10 cellular contexts compared by ENCODE assay signal in genomic region chr7:100439244-100439643, GRCh38. TPM values are rescaled to one million over a fixed set of nuclear protein-coding genes. Genes with fewer than 3 reads are reported as not detected.
DNase-seq lines count a peak whose midpoint lies in the region; ATAC-seq, FAIRE-seq and TF ChIP-seq lines count a peak whose summit lies in the region.
"Not testable (repeated sequence)": the region's sequence is repeated elsewhere in the genome, so short reads cannot be mapped to it uniquely, and the experiment has no call there.
"Had no signal": no experiment of that assay in that cellular context is flagged by ENCODE, and none has a peak within 500 bp of the region (broad histone marks: within the 10 kb centered on the region; RNA-seq: fewer than 3 reads in every experiment).

No MANE protein-coding gene starts in this region.

- FAIRE-seq in K562 (lab: Jason Lieb, UNC), result not testable (repeated sequence)

- H3K9me3 Mint-ChIP-seq in activated CD8-positive, alpha-beta memory T cell treated with anti-CD3 and anti-CD28 coated beads, Interleukin-2, amount 10 ng/mL, durations not matched to agents 7 days and 5 days (ENCODE audit: low read depth); nephron progenitor cell: not testable (repeated sequence)

- ATAC-seq in activated CD8-positive, alpha-beta memory T cell treated with anti-CD3 and anti-CD28 coated beads, Interleukin-2, amount 10 ng/mL, durations not matched to agents 7 days and 5 days; K562; left lobe of liver: not testable (repeated sequence)

- not testable (repeated sequence) for H3K9me3 ChIP-seq in HEK293 (ENCODE audit: control insufficient read depth, insufficient read depth, low read depth, low read length); K562 (replicated peaks; ENCODE audit: control insufficient read depth, insufficient read depth, low read depth, low read length); sigmoid colon; uterus

- POLR2A ChIA-PET in HEK293 (lab: Yijun Ruan, JAX), result not testable (repeated sequence)
- POLR2A ChIA-PET in K562 (lab: Yijun Ruan, JAX), result interaction anchor here (0.6 to 4.3 kb wide), 4 partner anchors 10 to 339 kb away, joined by 3 to 44 read pairs (median 4); partner anchors contain the start of genes MEPCE and ZCWPW1

- CTCF ChIA-PET in HEK293 (lab: Yijun Ruan, JAX); K562 (lab: Yijun Ruan, JAX; ENCODE audit: low intra/inter-chr PET ratio): not testable (repeated sequence)
- CTCF ChIA-PET in activated CD8-positive, alpha-beta memory T cell treated with anti-CD3 and anti-CD28 coated beads, Interleukin-2, amount 10 ng/mL, durations not matched to agents 7 days and 5 days (lab: Charles Lee), result interaction anchor here (1.4 kb wide), 1 partner anchor 24 kb away, joined by 3 read pairs; no protein-coding TSS in a partner anchor

- H3K4me1 Mint-ChIP-seq in activated CD8-positive, alpha-beta memory T cell treated with anti-CD3 and anti-CD28 coated beads, Interleukin-2, amount 10 ng/mL, durations not matched to agents 7 days and 5 days, result peaks cover 14% of the 10 kb centered on the region
- peaks cover 30% of the 10 kb centered on the region for H3K4me1 Mint-ChIP-seq in nephron progenitor cell

- H4K20me1 ChIP-seq in K562 (replicated peaks; ENCODE audit: control insufficient read depth, insufficient read depth, low read length), result not testable (repeated sequence)

- TF ChIP-seq EP300 in K562 (IDR thresholded peaks at IDR 0.05; ENCODE audit: low read length); sigmoid colon (IDR thresholded peaks at IDR 0.05): not testable (repeated sequence)

- H3K36me3 Mint-ChIP-seq in activated CD8-positive, alpha-beta memory T cell treated with anti-CD3 and anti-CD28 coated beads, Interleukin-2, amount 10 ng/mL, durations not matched to agents 7 days and 5 days, result peaks cover 16% of the 10 kb centered on the region
- not testable (repeated sequence) for H3K36me3 Mint-ChIP-seq in nephron progenitor cell (ENCODE audit: low read depth)

- peak overlapping the region in 1 of 2 experiments; percentile 48; a peak in 2 of 4 replicates for H3K9ac ChIP-seq in K562 (ENCODE audit: insufficient read depth in 1 of 2, low read depth in 2 of 2, low read length in 2 of 2)

- H3K4me2 ChIP-seq in K562 (ENCODE audit: insufficient read depth, low read length), result not testable (repeated sequence)

- TF ChIP-seq POLR2A in K562 (conservative IDR thresholded peaks at IDR 0.05); sigmoid colon (IDR thresholded peaks at IDR 0.05); uterus (IDR thresholded peaks at IDR 0.05): not testable (repeated sequence)

- WGBS in K562 (ENCODE audit: insufficient coverage, low coverage, missing lambda C conversion rate), result 80% methylated on average over 7 of the region's 7 CpGs
- 90 to 93% methylated on average over 7 of the region's 7 CpGs for WGBS in sigmoid colon, 2 donors

- H3K79me2 ChIP-seq in K562 (ENCODE audit: control insufficient read depth, insufficient read depth, low read length), result peaks cover 23% of the 10 kb centered on the region

- H3K27me3 Mint-ChIP-seq in activated CD8-positive, alpha-beta memory T cell treated with anti-CD3 and anti-CD28 coated beads, Interleukin-2, amount 10 ng/mL, durations not matched to agents 7 days and 5 days; nephron progenitor cell (ENCODE audit: low read depth, poor library complexity): not testable (repeated sequence)

- in situ Hi-C loops in K562 (cut with MboI), result not testable (repeated sequence)

- not testable (repeated sequence) for H3K27me3 ChIP-seq in K562 (ENCODE audit: control insufficient read depth in 2 of 2, insufficient read depth in 2 of 2, low read length in 2 of 2); sigmoid colon; uterus

- not testable (repeated sequence) for H3K27ac ChIP-seq in HEK293 (ENCODE audit: extremely low read depth, low read depth, low read length); sigmoid colon; uterus
- H3K27ac ChIP-seq in K562 (ENCODE audit: extremely low read depth, low read depth, low read length), result peak overlapping the region; percentile 83; the same call in 2 of the 3 replicates

- TF ChIP-seq CTCF in HEK293 (tag by site-specific recombination; IDR thresholded peaks at IDR 0.05); K562 (IDR thresholded peaks at IDR 0.05 in 2 of 3, conservative IDR thresholded peaks at IDR 0.05 in 1 of 3; ENCODE audit: insufficient read depth in 2 of 3, low read depth in 1 of 3, low read length in 3 of 3); nephron progenitor cell (IDR thresholded peaks at IDR 0.05); sigmoid colon (IDR thresholded peaks at IDR 0.05); uterus (IDR thresholded peaks at IDR 0.05): not testable (repeated sequence)

- H3K4me3 Mint-ChIP-seq in activated CD8-positive, alpha-beta memory T cell treated with anti-CD3 and anti-CD28 coated beads, Interleukin-2, amount 10 ng/mL, durations not matched to agents 7 days and 5 days; nephron progenitor cell: not testable (repeated sequence)

- H3K36me3 ChIP-seq in HEK293 (ENCODE audit: control insufficient read depth in 2 of 2, insufficient read depth in 1 of 2, low read length in 2 of 2); sigmoid colon; uterus: not testable (repeated sequence)
- H3K36me3 ChIP-seq in K562 (ENCODE audit: control insufficient read depth, insufficient read depth, low read length), result peaks cover 13% of the 10 kb centered on the region

- not testable (repeated sequence) for TF ChIP-seq RAD21 in K562 (CRISPR knock-in tag; conservative IDR thresholded peaks at IDR 0.05 in 1 of 2, IDR thresholded peaks at IDR 0.05 in 1 of 2)

- peak overlapping the region; percentile 96 for H2AFZ ChIP-seq in K562 (ENCODE audit: low read depth, low read length)

- DNase-seq in activated CD8-positive, alpha-beta memory T cell treated with anti-CD3 and anti-CD28 coated beads, Interleukin-2, amount 10 ng/mL, durations not matched to agents 7 days and 5 days; K562 (ENCODE audit: extremely low read depth in 1 of 4, low spot score in 3 of 4); nephron progenitor cell: not testable (repeated sequence)
- DNase-seq in left lobe of liver (ENCODE audit: low spot score) (peak; percentile 36), sigmoid colon (peak; percentile 46), uterus (peak; percentile 4 to 7)

- H3K4me1 ChIP-seq in HEK293 (ENCODE audit: control insufficient read depth, insufficient read depth, low read length); uterus: not testable (repeated sequence)
- peaks cover 33 to 68% of the 10 kb centered on the region in 2 experiments for H3K4me1 ChIP-seq in K562 (replicated peaks in 1 of 2; ENCODE audit: control insufficient read depth in 2 of 2, insufficient read depth in 2 of 2, low read length in 2 of 2)
- H3K4me1 ChIP-seq in sigmoid colon, result peaks cover 0 to 19% (median 13%) of the 10 kb centered on the region in 4 donors

- BruUV-seq in K562 (replicated peaks; lab: Mats Ljungman, UMichigan), result not testable (repeated sequence)

- intact Hi-C loops in K562 (cut with micrococcal nuclease); sigmoid colon (cut with DNase I); uterus (cut with DNase I; ENCODE audit: low total_unique reads): not testable (repeated sequence)

- not testable (repeated sequence) for H3K9me1 ChIP-seq in K562 (ENCODE audit: control insufficient read depth, insufficient read depth, low read length)

- not testable (repeated sequence) for H3K4me3 ChIP-seq in HEK293 (ENCODE audit: low read depth, low read length); K562; sigmoid colon; uterus

- peak overlapping the region; percentile 46 for H3K27ac Mint-ChIP-seq in activated CD8-positive, alpha-beta memory T cell treated with anti-CD3 and anti-CD28 coated beads, Interleukin-2, amount 10 ng/mL, durations not matched to agents 7 days and 5 days
- peak overlapping the region; percentile 29 for H3K27ac Mint-ChIP-seq in nephron progenitor cell

RNA-seq across cellular contexts. Expression of gene PPP1R35, which starts 2.9 kb away (rescaled TPM):
- total RNA-seq in activated CD8-positive, alpha-beta memory T cell treated with anti-CD3 and anti-CD28 coated beads, Interleukin-2, amount 10 ng/mL, durations not matched to agents 7 days and 5 days, result 100 to 1,000 TPM in 1 of 2 experiments, 10 to 100 TPM in 1; 77.6 to 101 TPM
- 18.9 and 64.5 TPM in 2 replicates for total RNA-seq in K562 (2011; cell fraction: chromatin; rRNA removed; ENCODE audit: low replicate concordance)
- total RNA-seq in K562 (2011; cell fraction: nucleolus; rRNA removed), result 109 and 128 TPM in 2 replicates
- total RNA-seq in K562 (2011; cell fraction: nucleoplasm; rRNA removed), result 45.6 and 53.0 TPM in 2 replicates
- 127 and 152 TPM in 2 replicates for total RNA-seq in K562 (2014; rRNA removed)
- 18.9 and 25.9 TPM in 2 replicates for total RNA-seq in K562 (2014; rRNA removed; fragmentation: Illumina TruSeq; extraction: Trizol)
- total RNA-seq in K562 (2015; rRNA removed; fragmentation: Illumina TruSeq; extraction: Trizol), result 44.9 and 47.9 TPM in 2 replicates
- 124 and 135 TPM in 2 replicates for total RNA-seq in K562 (2021)
- polyA plus RNA-seq in K562 (2011; rRNA removed), result 28.2 and 31.7 TPM in 2 replicates
- 38.6 and 141 TPM in 2 replicates for polyA plus RNA-seq in K562 (2011; cell fraction: cytosol; rRNA removed)
- 136 and 297 TPM in 2 replicates for polyA plus RNA-seq in K562 (2011; cell fraction: nucleus; rRNA removed)
- polyA plus RNA-seq in K562 (2012), result 70.7 and 78.6 TPM in 2 replicates
- 19.4 and 33.7 TPM in 2 replicates for polyA plus RNA-seq in K562 (2014; fragmentation: Illumina TruSeq; extraction: Trizol)
- polyA plus RNA-seq in K562 (2014; fragmentation: Nextera tagmentation; extraction: Ambion mirVana), result 1 to 10 TPM; 2.9 to 5.9 TPM
- polyA plus RNA-seq in K562 (2014; rRNA removed), result 153 and 185 TPM in 2 replicates
- 2.2 and 5.8 TPM in 2 replicates for polyA minus RNA-seq in K562 (2011; rRNA and poly(A)+ RNA removed)
- polyA minus RNA-seq in K562 (2011; cell fraction: cytosol; rRNA and poly(A)+ RNA removed), result 13.8 and 18.6 TPM in 2 replicates
- polyA minus RNA-seq in K562 (2011; cell fraction: nucleus; rRNA and poly(A)+ RNA removed), result 16.7 and 26.0 TPM in 2 replicates
- 13.8 TPM for total RNA-seq in left lobe of liver
- 10 to 100 TPM; 17.4 to 42.6 (median 35.2) TPM for total RNA-seq in sigmoid colon
- 10 to 100 TPM; 28.2 to 45.5 (median 31.4) TPM for polyA plus RNA-seq in sigmoid colon
- 10 to 100 TPM in 2 of 4 donors, 1 to 10 TPM in 2; 7.4 to 39.7 (median 17.8) TPM for total RNA-seq in uterus

RNA-seq across cellular contexts. Expression of gene MEPCE, which starts 9.6 kb away (rescaled TPM):
- total RNA-seq in activated CD8-positive, alpha-beta memory T cell treated with anti-CD3 and anti-CD28 coated beads, Interleukin-2, amount 10 ng/mL, durations not matched to agents 7 days and 5 days, result 10 to 100 TPM; 42.4 to 50.2 TPM
- 33.3 and 101 TPM in 2 replicates for total RNA-seq in K562 (2011; cell fraction: chromatin; rRNA removed; ENCODE audit: low replicate concordance)
- 57.9 and 76.5 TPM in 2 replicates for total RNA-seq in K562 (2011; cell fraction: nucleolus; rRNA removed)
- total RNA-seq in K562 (2011; cell fraction: nucleoplasm; rRNA removed), result 40.2 and 43.9 TPM in 2 replicates
- total RNA-seq in K562 (2014; rRNA removed) (50.6 and 65.4 TPM in 2 replicates), K562 (2014; rRNA removed; fragmentation: Illumina TruSeq; extraction: Trizol) (24.9 and 29.5 TPM in 2 replicates), K562 (2015; rRNA removed; fragmentation: Illumina TruSeq; extraction: Trizol) (60.3 and 60.4 TPM in 2 replicates), K562 (2021) (72.8 and 76.3 TPM in 2 replicates), left lobe of liver (23.1 TPM), sigmoid colon (10 to 100 TPM; 20.0 to 29.7 (median 25.5) TPM), uterus (10 to 100 TPM; 21.2 to 44.2 (median 30.2) TPM)
- polyA plus RNA-seq in K562 (2011; rRNA removed) (16.1 and 16.7 TPM in 2 replicates), K562 (2014; fragmentation: Illumina TruSeq; extraction: Trizol) (66.5 and 77.3 TPM in 2 replicates), K562 (2014; fragmentation: Nextera tagmentation; extraction: Ambion mirVana) (10 to 100 TPM; 10.9 to 13.7 TPM), K562 (2014; rRNA removed) (42.7 and 44.1 TPM in 2 replicates), sigmoid colon (10 to 100 TPM; 18.0 to 32.1 (median 19.7) TPM)
- 13.0 and 28.0 TPM in 2 replicates for polyA plus RNA-seq in K562 (2011; cell fraction: cytosol; rRNA removed)
- polyA plus RNA-seq in K562 (2011; cell fraction: nucleus; rRNA removed), result 23.6 and 47.0 TPM in 2 replicates
- polyA plus RNA-seq in K562 (2012), result 54.7 and 58.7 TPM in 2 replicates
- 20.0 and 29.4 TPM in 2 replicates for polyA minus RNA-seq in K562 (2011; rRNA and poly(A)+ RNA removed)
- polyA minus RNA-seq in K562 (2011; cell fraction: cytosol; rRNA and poly(A)+ RNA removed), result 18.7 and 24.0 TPM in 2 replicates
- 27.9 and 29.5 TPM in 2 replicates for polyA minus RNA-seq in K562 (2011; cell fraction: nucleus; rRNA and poly(A)+ RNA removed)

RNA-seq across cellular contexts. Expression of gene ZCWPW1, which starts 10.7 kb away (rescaled TPM):
- total RNA-seq in activated CD8-positive, alpha-beta memory T cell treated with anti-CD3 and anti-CD28 coated beads, Interleukin-2, amount 10 ng/mL, durations not matched to agents 7 days and 5 days, result 1 to 10 TPM; 2.6 to 3.3 TPM
- 2.4 and 3.7 TPM in 2 replicates for total RNA-seq in K562 (2011; cell fraction: chromatin; rRNA removed; ENCODE audit: low replicate concordance)
- 2.0 and 2.6 TPM in 2 replicates for total RNA-seq in K562 (2011; cell fraction: nucleolus; rRNA removed)
- total RNA-seq in K562 (2011; cell fraction: nucleoplasm; rRNA removed), result 1.8 and 3.5 TPM in 2 replicates
- total RNA-seq in K562 (2014; rRNA removed) (1.3 and 1.7 TPM in 2 replicates), K562 (2014; rRNA removed; fragmentation: Illumina TruSeq; extraction: Trizol) (0.84 and 1.8 TPM in 2 replicates), K562 (2015; rRNA removed; fragmentation: Illumina TruSeq; extraction: Trizol) (1.2 and 1.7 TPM in 2 replicates), K562 (2021) (0.86 and 0.94 TPM in 2 replicates), left lobe of liver (4.4 TPM), sigmoid colon (1 to 10 TPM; 3.8 to 9.4 (median 6.2) TPM), uterus (1 to 10 TPM in 3 of 4 donors, not detected in 1; 1.5 to 6.1 (median 5.2) TPM)
- polyA plus RNA-seq in K562 (2011; rRNA removed) (1.5 and 1.7 TPM in 2 replicates), K562 (2014; fragmentation: Illumina TruSeq; extraction: Trizol) (0.79 and 1.4 TPM in 2 replicates), K562 (2014; fragmentation: Nextera tagmentation; extraction: Ambion mirVana) (under 1 TPM; 0.18 to 0.41 TPM), K562 (2014; rRNA removed) (0.61 and 1.6 TPM in 2 replicates), sigmoid colon (1 to 10 TPM; 1.2 to 6.2 (median 5.4) TPM)
- polyA plus RNA-seq in K562 (2011; cell fraction: cytosol; rRNA removed), result 0.67 and 0.81 TPM in 2 replicates
- 3.7 and 4.2 TPM in 2 replicates for polyA plus RNA-seq in K562 (2011; cell fraction: nucleus; rRNA removed)
- polyA plus RNA-seq in K562 (2012), result 2.2 and 3.0 TPM in 2 replicates
- polyA minus RNA-seq in K562 (2011; rRNA and poly(A)+ RNA removed), result 0.84 and 0.91 TPM in 2 replicates
- polyA minus RNA-seq in K562 (2011; cell fraction: cytosol; rRNA and poly(A)+ RNA removed), result 0.86 and 1.5 TPM in 2 replicates
- polyA minus RNA-seq in K562 (2011; cell fraction: nucleus; rRNA and poly(A)+ RNA removed), result 1.2 and 1.6 TPM in 2 replicates

RNA-seq across cellular contexts. Expression of gene SPACDR, which starts 24.8 kb away (rescaled TPM):
- total RNA-seq in activated CD8-positive, alpha-beta memory T cell treated with anti-CD3 and anti-CD28 coated beads, Interleukin-2, amount 10 ng/mL, durations not matched to agents 7 days and 5 days, result 1 to 10 TPM; 3.8 to 5.0 TPM
- 3.4 and 9.9 TPM in 2 replicates for total RNA-seq in K562 (2011; cell fraction: chromatin; rRNA removed; ENCODE audit: low replicate concordance)
- total RNA-seq in K562 (2011; cell fraction: nucleolus; rRNA removed), result 1.8 and 4.7 TPM in 2 replicates
- total RNA-seq in K562 (2011; cell fraction: nucleoplasm; rRNA removed), result 2.4 and 3.8 TPM in 2 replicates
- total RNA-seq in K562 (2014; rRNA removed) (0.14 and 0.29 TPM in 2 replicates), K562 (2014; rRNA removed; fragmentation: Illumina TruSeq; extraction: Trizol) (not detected in 2 replicates), K562 (2015; rRNA removed; fragmentation: Illumina TruSeq; extraction: Trizol) (0.29 and 0.41 TPM in 2 replicates), K562 (2021) (0.55 and 1.2 TPM in 2 replicates), left lobe of liver (not detected), sigmoid colon (under 1 TPM in 1 of 4 donors, not detected in 3; 0.95 TPM), uterus (10 to 100 TPM in 1 of 4 donors, 1 to 10 TPM in 2, not detected in 1; 1.4 to 22.1 (median 1.8) TPM)
- polyA plus RNA-seq in K562 (2011; rRNA removed) (0.18 and 0.20 TPM in 2 replicates), K562 (2014; fragmentation: Illumina TruSeq; extraction: Trizol) (0.13 and 0.24 TPM in 2 replicates), K562 (2014; fragmentation: Nextera tagmentation; extraction: Ambion mirVana) (under 1 TPM; 0.07 to 0.11 TPM), K562 (2014; rRNA removed) (0.12 and 0.15 TPM in 2 replicates), sigmoid colon (under 1 TPM in 1 of 3 donors, not detected in 2; 0.63 TPM)
- polyA plus RNA-seq in K562 (2011; cell fraction: cytosol; rRNA removed), result 0.40 and 0.56 TPM in 2 replicates
- 1.0 and 2.9 TPM in 2 replicates for polyA plus RNA-seq in K562 (2011; cell fraction: nucleus; rRNA removed)
- polyA plus RNA-seq in K562 (2012), result 0.47 and 2.1 TPM in 2 replicates
- not detected in 2 replicates for polyA minus RNA-seq in K562 (2011; rRNA and poly(A)+ RNA removed)
- polyA minus RNA-seq in K562 (2011; cell fraction: cytosol; rRNA and poly(A)+ RNA removed), result not detected in 2 replicates
- not detected in 2 replicates for polyA minus RNA-seq in K562 (2011; cell fraction: nucleus; rRNA and poly(A)+ RNA removed)
- total RNA-seq: H1, RPMI7951, SK-MEL-5 had no signal

RNA-seq across cellular contexts. Expression of gene TSC22D4, which starts 39.8 kb away (rescaled TPM):
- total RNA-seq in activated CD8-positive, alpha-beta memory T cell treated with anti-CD3 and anti-CD28 coated beads, Interleukin-2, amount 10 ng/mL, durations not matched to agents 7 days and 5 days, result 100 to 1,000 TPM; 128 to 144 TPM
- 30.5 and 88.7 TPM in 2 replicates for total RNA-seq in K562 (2011; cell fraction: chromatin; rRNA removed; ENCODE audit: low replicate concordance)
- 56.8 and 60.5 TPM in 2 replicates for total RNA-seq in K562 (2011; cell fraction: nucleolus; rRNA removed)
- total RNA-seq in K562 (2011; cell fraction: nucleoplasm; rRNA removed), result 38.6 and 57.1 TPM in 2 replicates
- total RNA-seq in K562 (2014; rRNA removed), result 77.6 and 102 TPM in 2 replicates
- total RNA-seq in K562 (2014; rRNA removed; fragmentation: Illumina TruSeq; extraction: Trizol), result 10.1 and 13.1 TPM in 2 replicates
- total RNA-seq in K562 (2015; rRNA removed; fragmentation: Illumina TruSeq; extraction: Trizol), result 31.3 and 33.9 TPM in 2 replicates
- 102 and 107 TPM in 2 replicates for total RNA-seq in K562 (2021)
- polyA plus RNA-seq in K562 (2011; rRNA removed), result 14.2 and 18.8 TPM in 2 replicates
- polyA plus RNA-seq in K562 (2011; cell fraction: cytosol; rRNA removed), result 13.0 and 47.0 TPM in 2 replicates
- 22.1 and 53.6 TPM in 2 replicates for polyA plus RNA-seq in K562 (2011; cell fraction: nucleus; rRNA removed)
- 64.9 and 107 TPM in 2 replicates for polyA plus RNA-seq in K562 (2012)
- 28.7 and 51.7 TPM in 2 replicates for polyA plus RNA-seq in K562 (2014; fragmentation: Illumina TruSeq; extraction: Trizol)
- under 1 TPM; 0.37 to 0.92 TPM for polyA plus RNA-seq in K562 (2014; fragmentation: Nextera tagmentation; extraction: Ambion mirVana)
- 57.9 and 61.0 TPM in 2 replicates for polyA plus RNA-seq in K562 (2014; rRNA removed)
- polyA minus RNA-seq in K562 (2011; rRNA and poly(A)+ RNA removed), result 5.5 and 9.6 TPM in 2 replicates
- polyA minus RNA-seq in K562 (2011; cell fraction: cytosol; rRNA and poly(A)+ RNA removed), result 24.5 and 26.5 TPM in 2 replicates
- polyA minus RNA-seq in K562 (2011; cell fraction: nucleus; rRNA and poly(A)+ RNA removed), result 10.0 and 13.5 TPM in 2 replicates
- 16.9 TPM for total RNA-seq in left lobe of liver
- 10 to 100 TPM; 24.4 to 31.6 (median 28.5) TPM for total RNA-seq in sigmoid colon
- 10 to 100 TPM; 46.8 to 53.5 (median 51.1) TPM for polyA plus RNA-seq in sigmoid colon
- 10 to 100 TPM; 17.6 to 40.3 (median 19.5) TPM for total RNA-seq in uterus
